In genomic region chr18:36843784-36844183, GRCh38 we compare ENCODE assay signal across 1 cellular context.
TF ChIP-seq lines count a peak whose summit lies in the region.

No MANE protein-coding gene starts in this region.

TF ChIP-seq in HepG2, 621 proteins besides CTCF, POLR2A, EP300 and RAD21:
- TF ChIP-seq TAF15 (IDR thresholded peaks at IDR 0.05; ENCODE audit: low read depth, low read length, poor library complexity, severe bottlenecking), result no peak
- no peak for TF ChIP-seq MBD4 (IDR thresholded peaks at IDR 0.05; ENCODE audit: borderline replicate concordance, low read length)
- TF ChIP-seq TSC22D2 (CRISPR knock-in tag; IDR thresholded peaks at IDR 0.05; ENCODE audit: borderline replicate concordance), result no peak
- TF ChIP-seq ZNF512 (CRISPR knock-in tag; IDR thresholded peaks at IDR 0.05), result no peak
- no peak for TF ChIP-seq MYNN (CRISPR knock-in tag; IDR thresholded peaks at IDR 0.05; ENCODE audit: low read depth)
- no peak for TF ChIP-seq REXO4 (CRISPR knock-in tag; IDR thresholded peaks at IDR 0.05; ENCODE audit: borderline replicate concordance)
- no peak for TF ChIP-seq ZNF333 (CRISPR knock-in tag; IDR thresholded peaks at IDR 0.05; ENCODE audit: borderline replicate concordance)
- no peak for TF ChIP-seq RXRB (CRISPR knock-in tag; IDR thresholded peaks at IDR 0.05; ENCODE audit: borderline replicate concordance)
- TF ChIP-seq BRD4 (CRISPR knock-in tag; IDR thresholded peaks at IDR 0.05), result no peak
- no peak for TF ChIP-seq ZFAT (CRISPR knock-in tag; conservative IDR thresholded peaks at IDR 0.05)
- TF ChIP-seq POLR2AphosphoS5 (IDR thresholded peaks at IDR 0.05; ENCODE audit: low read depth, low read length), result no peak
- no peak for TF ChIP-seq ZNF564 (CRISPR knock-in tag; IDR thresholded peaks at IDR 0.05)
- TF ChIP-seq, protein P1, sequence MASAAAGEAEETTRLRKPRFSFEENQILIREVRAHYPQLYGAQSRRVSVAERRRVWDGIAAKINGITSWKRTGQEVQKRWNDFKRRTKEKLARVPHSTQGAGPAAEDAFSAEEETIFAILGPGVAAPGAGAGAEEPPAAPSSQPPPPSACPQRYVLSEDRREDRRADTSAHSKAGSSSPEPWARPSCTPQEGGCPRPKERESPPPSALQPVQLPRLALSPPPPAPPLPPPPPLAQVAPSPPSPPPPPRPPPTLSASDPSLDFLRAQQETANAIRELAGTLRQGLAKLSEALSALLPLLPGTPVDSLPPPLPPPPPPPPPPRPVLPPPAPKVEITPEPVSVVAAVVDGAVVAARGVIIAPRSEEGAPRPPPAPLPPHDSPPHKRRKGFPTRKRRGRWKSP (CRISPR knock-in tag; IDR thresholded peaks at IDR 0.05), result no peak
- no peak for TF ChIP-seq E2F1 (CRISPR knock-in tag; IDR thresholded peaks at IDR 0.05)
